Comparison of ENCODE assay signal across 19 cellular contexts in genomic region chr15:98705070-98705469, GRCh38.
"Had no signal": no experiment of that assay in that cellular context is flagged by ENCODE, and none has a peak within 500 bp of the region (broad histone marks: within the 10 kb centered on the region; RNA-seq: fewer than 3 reads in every experiment).

No MANE protein-coding gene starts in this region.

- H3K27me3 ChIP-seq: dorsolateral prefrontal cortex, left lung, sigmoid colon, transverse colon, vagina had no signal

- DNase-seq: dorsolateral prefrontal cortex; effector CD4-positive, alpha-beta T cell; head of caudate nucleus; left cardiac atrium; left lung; lower lobe of right lung; naive thymus-derived CD8-positive, alpha-beta T cell; right cardiac atrium; sigmoid colon; stimulated activated CD4-positive, alpha-beta T cell treated with anti-CD3 and anti-CD28 coated beads, Interleukin-2, amount 100 ng/mL, for 24 hours; stimulated activated CD4-positive, alpha-beta T cell treated with anti-CD3 and anti-CD28 coated beads, Interleukin-4, amount 100 ng/mL, for 24 hours; stimulated activated naive CD4-positive, alpha-beta T cell treated with Interleukin-2 at 50 U/mL for 16 hours; transverse colon had no signal

- ATAC-seq: left lung; lower lobe of right lung; naive thymus-derived CD8-positive, alpha-beta T cell; stimulated activated effector memory CD8-positive, alpha-beta T cell treated with anti-CD3 and anti-CD28 coated beads, Interleukin-12 subunit alpha, Interleukin-12 subunit beta, amount 100 ng/mL, for 72 hours had no signal

- H3K9me3 ChIP-seq: left lung, lower lobe of right lung, prostate gland, sigmoid colon, transverse colon, vagina had no signal

- H3K4me3 Mint-ChIP-seq: naive thymus-derived CD8-positive, alpha-beta T cell; stimulated activated effector memory CD8-positive, alpha-beta T cell treated with anti-CD3 and anti-CD28 coated beads, Interleukin-12 subunit alpha, Interleukin-12 subunit beta, amount 100 ng/mL, for 72 hours had no signal

- H3K27me3 Mint-ChIP-seq: naive thymus-derived CD8-positive, alpha-beta T cell had no signal

- H3K9ac ChIP-seq: parathyroid adenoma had no signal

- H2AFZ ChIP-seq: parathyroid adenoma had no signal

- H3K9me3 Mint-ChIP-seq: stimulated activated effector memory CD8-positive, alpha-beta T cell treated with anti-CD3 and anti-CD28 coated beads, Interleukin-12 subunit alpha, Interleukin-12 subunit beta, amount 100 ng/mL, for 72 hours had no signal

- H3K36me3 ChIP-seq: prostate gland, transverse colon, vagina had no signal

- H3K4me1 ChIP-seq: parathyroid adenoma had no signal

- H3K4me3 ChIP-seq: dorsolateral prefrontal cortex, left lung, lower lobe of right lung, prostate gland, sigmoid colon, transverse colon, vagina had no signal

- H3K27ac Mint-ChIP-seq: naive thymus-derived CD8-positive, alpha-beta T cell; stimulated activated effector memory CD8-positive, alpha-beta T cell treated with anti-CD3 and anti-CD28 coated beads, Interleukin-12 subunit alpha, Interleukin-12 subunit beta, amount 100 ng/mL, for 72 hours had no signal

- FAIRE-seq: colon, frontal cortex had no signal

- H3K27ac ChIP-seq: dorsolateral prefrontal cortex, left lung, lower lobe of right lung, parathyroid adenoma, prostate gland, transverse colon, vagina had no signal
